In the genomic region with DNA sequence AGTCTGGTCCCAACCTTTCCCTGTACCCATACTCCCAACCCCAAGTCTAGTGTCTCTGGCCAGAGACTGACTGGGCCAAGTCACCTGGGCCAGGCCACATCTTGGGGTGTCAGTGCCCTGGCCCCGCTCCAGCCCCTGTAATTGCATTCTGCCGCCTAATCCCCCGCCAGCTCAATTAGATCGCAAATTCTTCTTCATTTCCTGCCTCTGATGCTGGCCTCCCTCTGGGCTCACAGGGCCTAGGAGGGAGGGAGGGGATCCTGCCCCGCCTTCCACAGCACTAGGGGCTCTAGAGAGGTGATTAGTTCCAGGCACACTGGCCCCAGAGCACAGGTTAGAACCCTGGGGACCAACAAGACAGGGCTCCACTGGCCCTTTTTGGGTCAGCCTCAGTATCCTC, we compare ENCODE assay signal across 9 cellular contexts. TPM values are rescaled to one million over a fixed set of nuclear protein-coding genes. Genes with fewer than 3 reads are reported as not detected.
DNase-seq lines count a peak whose midpoint lies in the region; ATAC-seq and TF ChIP-seq lines count a peak whose summit lies in the region.
"Had no signal": no experiment of that assay in that cellular context is flagged by ENCODE, and none has a peak within 500 bp of the region (broad histone marks: within the 10 kb centered on the region; RNA-seq: fewer than 3 reads in every experiment).

No MANE protein-coding gene starts in this region.

- TF ChIP-seq CTCF in coronary artery (IDR thresholded peaks at IDR 0.05) (no peak), natural killer cell (IDR thresholded peaks at IDR 0.05) (no peak), vagina (IDR thresholded peaks at IDR 0.05) (no peak), testis (IDR thresholded peaks at IDR 0.05) (no peak)

- H3K27ac ChIP-seq in coronary artery = peak overlapping the region; percentile 81 to 94
- H3K27ac ChIP-seq in vagina = peak overlapping the region; percentile 95
- no peak overlapping the region for H3K27ac ChIP-seq in testis

- POLR2A ChIA-PET in activated CD4-positive, alpha-beta T cell treated with anti-CD3 and anti-CD28 coated beads for 36 hours (lab: Charles Lee) = interaction anchor here (1.2 kb wide), 1 partner anchor 9 kb away, joined by 3 read pairs; no protein-coding TSS in a partner anchor

- intact Hi-C loops in Right ventricle myocardium superior (cut with DNase I) (no loop called here), left cardiac atrium (cut with DNase I) (loop anchor here in 1 of 2 donors (5.0 kb wide), 1 partner anchor 34 kb away; no protein-coding TSS in a partner anchor), natural killer cell (cut with micrococcal nuclease) (loop anchor here (2.0 kb wide), 1 partner anchor 57 kb away; no protein-coding TSS in a partner anchor), vagina (cut with DNase I) (loop anchor here (5.0 kb wide), 1 partner anchor 44 kb away; no protein-coding TSS in a partner anchor), testis (cut with DNase I; ENCODE audit: low total_unique reads) (no loop called here)
- intact Hi-C loops in activated CD4-positive, alpha-beta T cell treated with anti-CD3 and anti-CD28 coated beads for 36 hours (cut with DNase I, micrococcal nuclease) = loop anchor here in 1 of 2 experiments (2.0 kb wide), 1 partner anchor 17 kb away; no protein-coding TSS in a partner anchor

- H3K36me3 ChIP-seq in vagina (no peaks in the 10 kb centered on the region), testis (ENCODE audit: low read depth, missing control alignments) (no peaks in the 10 kb centered on the region)

- H3K27me3 ChIP-seq in vagina = no peaks in the 10 kb centered on the region
- H3K27me3 ChIP-seq in testis = no peaks in the 10 kb centered on the region

- no peaks in the 10 kb centered on the region for H3K9me3 Mint-ChIP-seq in natural killer cell
- H3K9me3 Mint-ChIP-seq in activated CD4-positive, alpha-beta T cell treated with anti-CD3 and anti-CD28 coated beads for 36 hours (ENCODE audit: low read depth) = no peaks in the 10 kb centered on the region

- TF ChIP-seq POLR2A in vagina (IDR thresholded peaks at IDR 0.05) (no peak), testis (IDR thresholded peaks at IDR 0.05) (no peak)

- H3K27ac Mint-ChIP-seq in natural killer cell = peak overlapping the region; percentile 91 to 94
- H3K27ac Mint-ChIP-seq in activated CD4-positive, alpha-beta T cell treated with anti-CD3 and anti-CD28 coated beads for 36 hours = no peak overlapping the region

- no peaks in the 10 kb centered on the region for H3K36me3 Mint-ChIP-seq in natural killer cell
- no peaks in the 10 kb centered on the region for H3K36me3 Mint-ChIP-seq in activated CD4-positive, alpha-beta T cell treated with anti-CD3 and anti-CD28 coated beads for 36 hours (ENCODE audit: low read depth)

- ATAC-seq in Right ventricle myocardium superior (ENCODE audit: poor library complexity) (no peak), left cardiac atrium (no peak), natural killer cell (no peak)
- no peak for ATAC-seq in activated CD4-positive, alpha-beta T cell treated with anti-CD3 and anti-CD28 coated beads for 36 hours

- peak overlapping the region; percentile 88 for H3K4me3 Mint-ChIP-seq in natural killer cell
- no peak overlapping the region for H3K4me3 Mint-ChIP-seq in activated CD4-positive, alpha-beta T cell treated with anti-CD3 and anti-CD28 coated beads for 36 hours

- DNase-seq in Right ventricle myocardium superior = peak; percentile 36
- no peak for DNase-seq in left cardiac atrium
- no peak for DNase-seq in coronary artery (ENCODE audit: low spot score)
- no peak for DNase-seq in natural killer cell
- DNase-seq in vagina (ENCODE audit: extremely low spot score in 2 of 2) = no peak
- no peak for DNase-seq in NCI-H2227 treated with DMSO at 0.1 percent for 48 hours (lab: John Stamatoyannopoulos, UW)
- no peak for DNase-seq in activated CD4-positive, alpha-beta T cell treated with anti-CD3 and anti-CD28 coated beads for 36 hours
- no peak for DNase-seq in testis
- DNase-seq: NCI-H2029 had no signal

- H3K9me3 ChIP-seq in vagina = no peaks in the 10 kb centered on the region
- no peaks in the 10 kb centered on the region for H3K9me3 ChIP-seq in testis

- H3K4me1 ChIP-seq in vagina = peaks cover 94% of the 10 kb centered on the region
- H3K4me1 ChIP-seq in testis = peaks cover 69% of the 10 kb centered on the region

- H3K4me1 Mint-ChIP-seq in natural killer cell = peaks cover 80 to 91% of the 10 kb centered on the region in 2 donors
- H3K4me1 Mint-ChIP-seq in activated CD4-positive, alpha-beta T cell treated with anti-CD3 and anti-CD28 coated beads for 36 hours = peaks cover 30% of the 10 kb centered on the region

- 73 to 82% methylated on average over 4 to 5 of the region's 5 CpGs for WGBS in testis, 2 donors

- peak overlapping the region; percentile 97 for H3K4me3 ChIP-seq in coronary artery
- no peak overlapping the region for H3K4me3 ChIP-seq in vagina
- H3K4me3 ChIP-seq in testis = no peak overlapping the region

- CTCF ChIA-PET in activated CD4-positive, alpha-beta T cell treated with anti-CD3 and anti-CD28 coated beads for 36 hours (lab: Charles Lee) = interaction anchor here (0.7 to 1.7 kb wide), 2 partner anchors 19 to 34 kb away, joined by 3 read pairs; no protein-coding TSS in a partner anchor

- H3K27me3 Mint-ChIP-seq in natural killer cell (ENCODE audit: low read depth in 2 of 2) = no peaks in the 10 kb centered on the region
- H3K27me3 Mint-ChIP-seq in activated CD4-positive, alpha-beta T cell treated with anti-CD3 and anti-CD28 coated beads for 36 hours = peaks cover 37% of the 10 kb centered on the region

RNA-seq across cellular contexts. Expression of a gene that starts 5.5 kb away (rescaled TPM):
- total RNA-seq in Right ventricle myocardium superior (67.3 TPM), left cardiac atrium (10 to 100 TPM; 33.4 to 44.1 TPM), natural killer cell (100 to 1,000 TPM in 1 of 3 donors, 10 to 100 TPM in 2; 75.6 to 124 (median 84.8) TPM), vagina (51.8 TPM), testis (10 to 100 TPM; 71.1 to 78.3 TPM)
- total RNA-seq in activated CD4-positive, alpha-beta T cell treated with anti-CD3 and anti-CD28 coated beads for 36 hours = 1 to 10 TPM in 1 of 2 experiments, under 1 TPM in 1; 0.82 to 1.1 TPM
- polyA plus RNA-seq in testis (ENCODE audit: insufficient read depth, low read depth, low replicate concordance) = 94.7 TPM

Comparison
In these comparisons a context has a peak if more than half of its experiments do, and no peak if none do; other contexts are left out.
1. H3K27ac ChIP-seq: peak in coronary artery (2 of 2) and vagina (single experiment); none in testis (0 of 2).
2. RNA of a gene that starts 5.5 kb away (total RNA-seq): 75.6 to 124 TPM in natural killer cell, 71.1 to 78.3 TPM in testis, 67.3 TPM in Right ventricle myocardium superior (single experiment), 51.8 TPM in vagina (single experiment) and 33.4 to 44.1 TPM in left cardiac atrium; 0.82 to 1.1 TPM in activated CD4-positive, alpha-beta T cell treated with anti-CD3 and anti-CD28 coated beads for 36 hours; every median in the first group is over 10 times any median in the second.
3. intact Hi-C loops: an anchor here in natural killer cell (2.0 kb wide) and vagina (5.0 kb wide); none called in Right ventricle myocardium superior and testis.